ENCODE assay signal across 8 cellular contexts in the genomic region with DNA sequence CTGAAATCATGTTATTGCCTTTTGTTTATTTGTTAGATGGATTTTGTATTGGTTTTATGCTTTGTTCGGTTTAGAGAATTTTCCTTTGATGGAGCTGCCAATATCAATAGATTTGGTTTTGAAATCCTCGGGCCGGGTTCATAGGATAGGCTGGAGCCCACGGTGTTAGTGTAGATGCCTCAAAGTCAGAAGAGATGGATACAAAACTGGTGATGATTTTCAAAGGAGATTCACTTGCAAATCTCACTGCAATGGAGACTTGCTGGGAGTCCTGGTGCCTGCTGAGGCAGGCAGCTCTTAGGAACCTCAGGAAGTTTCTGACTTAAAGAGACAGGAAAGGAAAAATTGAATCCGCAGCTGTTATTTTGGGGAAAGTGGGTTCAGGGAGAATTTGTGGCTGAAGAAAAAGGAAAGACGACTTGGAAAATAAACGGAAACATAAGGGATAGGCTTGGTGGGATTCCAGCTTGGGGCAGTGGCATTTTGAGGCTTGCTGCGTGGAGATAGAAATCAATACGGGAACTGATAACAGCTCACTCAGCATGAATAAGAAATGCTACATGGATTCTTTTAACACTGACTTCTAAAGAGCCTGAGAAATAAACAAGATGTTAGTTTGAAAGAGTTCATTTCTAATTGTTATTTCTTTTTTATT.
DNase-seq lines count a peak whose midpoint lies in the region; ATAC-seq, FAIRE-seq and TF ChIP-seq lines count a peak whose summit lies in the region.

No MANE protein-coding gene starts in this region.

- H3K18ac ChIP-seq in IMR-90 (ENCODE audit: low read depth, low read length) = no peak overlapping the region

- no peak; a peak in 1 of 6 replicates for ATAC-seq in A549
- no peak for ATAC-seq in IMR-90 (ENCODE audit: low read depth)
- ATAC-seq in GM21576 (IDR thresholded peaks at IDR 0.05; ENCODE audit: unreplicated experiment) = no peak

- no peak overlapping the region for H2BK20ac ChIP-seq in IMR-90 (ENCODE audit: low read depth, low read length)

- H3K9ac ChIP-seq in IMR-90 (ENCODE audit: low read depth, low read length) = no peak overlapping the region
- peak overlapping the region; percentile 20 for H3K9ac ChIP-seq in muscle layer of colon (ENCODE audit: low read length)

- H2AK9ac ChIP-seq in IMR-90 (replicated peaks; ENCODE audit: low read depth, low read length, poor library complexity) = no peak overlapping the region

- H3K4me3 ChIP-seq in A549 = peak overlapping the region; percentile 50; the same call in 2 of the 3 replicates
- no peak overlapping the region for H3K4me3 ChIP-seq in IMR-90 (ENCODE audit: insufficient read depth, low read depth, low read length)
- H3K4me3 ChIP-seq in dorsolateral prefrontal cortex = peak overlapping the region; percentile 53 to 92 (median 75)
- H3K4me3 ChIP-seq in muscle layer of colon (ENCODE audit: low read depth in 1 of 2, low read length in 2 of 2) = peak overlapping the region; percentile 81 to 90

- H3K4me2 ChIP-seq in A549 (peak overlapping the region; percentile 97), IMR-90 (ENCODE audit: low read depth, low read length) (peak overlapping the region; percentile 87)

- TF ChIP-seq EP300 in A549 (IDR thresholded peaks at IDR 0.05) = no peak

- CTCF ChIA-PET in A549 (lab: Yijun Ruan, JAX) = no interaction called here
- CTCF ChIA-PET in IMR-90 (lab: Yijun Ruan, JAX) = no interaction called here

- in situ Hi-C loops in IMR-90 (cut with MboI; ENCODE audit: low sequenced_read_pairs) = no loop called here

- H3K9me3 ChIP-seq in A549 (no peaks in the 10 kb centered on the region), IMR-90 (ENCODE audit: control insufficient read depth, insufficient read depth, low read length) (no peaks in the 10 kb centered on the region), muscle layer of colon (ENCODE audit: low read length) (no peaks in the 10 kb centered on the region)

- H4K5ac ChIP-seq in IMR-90 (ENCODE audit: low read depth, low read length) = no peak overlapping the region

- WGBS in A549 (ENCODE audit: missing lambda C conversion rate) = 59% methylated on average over 9 of the region's 9 CpGs
- WGBS in IMR-90 (ENCODE audit: extremely low coverage in 2 of 2, insufficient read length in 1 of 2), 2 experiments = 3% methylated on average over 4 of the region's 9 CpGs; no CpG with 5 or more reads in 1 of the 2 experiments

- FAIRE-seq in A549 (lab: Jason Lieb, UNC) (no peak), RCC 7860 (lab: Jason Lieb, UNC) (no peak)

- no peak overlapping the region for H2BK5ac ChIP-seq in IMR-90 (ENCODE audit: low read depth, low read length, poor library complexity, severe bottlenecking)

- H4K20me1 ChIP-seq in IMR-90 (ENCODE audit: insufficient read depth, low read length) = no peaks in the 10 kb centered on the region

- POLR2A ChIA-PET in A549 (lab: Yijun Ruan, JAX) (no interaction called here), IMR-90 (lab: Charles Lee; ENCODE audit: unreplicated experiment) (no interaction called here)

- H3K4me1 ChIP-seq in A549 = no peaks in the 10 kb centered on the region
- no peaks in the 10 kb centered on the region for H3K4me1 ChIP-seq in IMR-90 (ENCODE audit: control insufficient read depth, insufficient read depth, low read length)
- H3K4me1 ChIP-seq in muscle layer of colon (ENCODE audit: insufficient read depth, low read length) = peaks cover 8% of the 10 kb centered on the region

- BruUV-seq in IMR-90 (replicated peaks; lab: Mats Ljungman, UMichigan) = no TSS peak

- H3K27ac ChIP-seq in A549 (no peak overlapping the region), IMR-90 (ENCODE audit: insufficient read depth, low read length) (no peak overlapping the region), dorsolateral prefrontal cortex (peak overlapping the region in 57 of 59 donors; percentile 20 to 96 (median 87)), muscle layer of colon (ENCODE audit: low read depth, low read length) (peak overlapping the region; percentile 85)

- no peak overlapping the region for H2AFZ ChIP-seq in IMR-90 (replicated peaks; ENCODE audit: low read length, poor library complexity)

- no peak overlapping the region for H3K14ac ChIP-seq in IMR-90 (replicated peaks; ENCODE audit: low read depth, low read length)

- H3K4ac ChIP-seq in IMR-90 (ENCODE audit: low read depth, low read length) = no peak overlapping the region

- H3K36me3 ChIP-seq in IMR-90 (ENCODE audit: control insufficient read depth, insufficient read depth, low read length) (no peaks in the 10 kb centered on the region), muscle layer of colon (ENCODE audit: insufficient read depth, low read length) (no peaks in the 10 kb centered on the region)

- H4K91ac ChIP-seq in IMR-90 (ENCODE audit: insufficient read depth, low read depth, low read length) = no peak overlapping the region

- H2AK5ac ChIP-seq in IMR-90 (ENCODE audit: low read depth, low read length) = no peak overlapping the region

- TF ChIP-seq RAD21 in A549 (conservative IDR thresholded peaks at IDR 0.05 in 1 of 2, IDR thresholded peaks at IDR 0.05 in 1 of 2) = no peak
- TF ChIP-seq RAD21 in IMR-90 (IDR thresholded peaks at IDR 0.05; ENCODE audit: low read length) = no peak

- H3K27me3 ChIP-seq in IMR-90 (ENCODE audit: control insufficient read depth, insufficient read depth, low read length) (peaks cover 3% of the 10 kb centered on the region; the same call in 1 of the 2 replicates), dorsolateral prefrontal cortex (no peaks in the 10 kb centered on the region), muscle layer of colon (ENCODE audit: control insufficient read depth in 1 of 2, insufficient read depth in 2 of 2, low read length in 2 of 2) (no peaks in the 10 kb centered on the region)

- H4K8ac ChIP-seq in IMR-90 (ENCODE audit: low read depth in 2 of 2, low read length in 2 of 2) = no peak overlapping the region

- TF ChIP-seq CTCF in A549 (IDR thresholded peaks at IDR 0.05) (no peak), IMR-90 (conservative IDR thresholded peaks at IDR 0.05; ENCODE audit: low read depth, low read length) (no peak), dorsolateral prefrontal cortex (IDR thresholded peaks at IDR 0.05 in 54 of 56, conservative IDR thresholded peaks at IDR 0.05 in 2 of 56; ENCODE audit: low read depth in 1 of 56, partially characterized antibody in 56 of 56) (no peak)

- H3K23ac ChIP-seq in IMR-90 (ENCODE audit: low read depth, low read length) = no peak overlapping the region

- H3K9me1 ChIP-seq in IMR-90 (ENCODE audit: insufficient read depth, low read length) = no peaks in the 10 kb centered on the region

- intact Hi-C loops in IMR-90 (cut with micrococcal nuclease) (no loop called here), dorsolateral prefrontal cortex (cut with DNase I) (loop anchor here (5.0 to 10.0 kb wide), 3 partner anchors 117 to 374 kb away; no protein-coding TSS in a partner anchor)

- H2BK120ac ChIP-seq in IMR-90 (ENCODE audit: low read depth, low read length) = no peak overlapping the region

- H3K56ac ChIP-seq in IMR-90 (ENCODE audit: extremely low read depth, insufficient read depth, low read length) = no peak overlapping the region

- no peaks in the 10 kb centered on the region for H3K79me1 ChIP-seq in IMR-90 (ENCODE audit: low read depth in 1 of 2, low read length in 2 of 2)

- TF ChIP-seq POLR2A in A549 (IDR thresholded peaks at IDR 0.05; ENCODE audit: low read length) (no peak), IMR-90 (IDR thresholded peaks at IDR 0.05; ENCODE audit: low read depth, low read length) (no peak)

- dilution Hi-C loops in IMR-90 (cut with HindIII; ENCODE audit: low sequenced_read_pairs, unreplicated experiment) = no loop called here

- DNase-seq in A549 (ENCODE audit: low read depth in 1 of 2, low spot score in 1 of 2) (no peak), IMR-90 (no peak), dorsolateral prefrontal cortex (no peak), RCC 7860 (ENCODE audit: low spot score) (no peak), NCI-H1930 (lab: John Stamatoyannopoulos, UW) (no peak), H4 (ENCODE audit: low spot score) (no peak)

- H2BK15ac ChIP-seq in IMR-90 (ENCODE audit: low read depth, low read length) = no peak overlapping the region

TF ChIP-seq in A549, 52 proteins besides CTCF, POLR2A, EP300 and RAD21:
- no peak for TF ChIP-seq NFE2L2 (conservative IDR thresholded peaks at IDR 0.05; ENCODE audit: low read length)
- TF ChIP-seq CEBPB (IDR thresholded peaks at IDR 0.05) = no peak
- peak; percentile 63; the same call in 1 of the 2 replicates for TF ChIP-seq RNF2 (IDR thresholded peaks at IDR 0.05; ENCODE audit: borderline replicate concordance, low read depth)
- TF ChIP-seq POLR2AphosphoS2 (conservative IDR thresholded peaks at IDR 0.05; ENCODE audit: low read length) = no peak
- no peak for TF ChIP-seq EHF (CRISPR knock-in tag; IDR thresholded peaks at IDR 0.05)
- TF ChIP-seq JUN (IDR thresholded peaks at IDR 0.05) = no peak

TF ChIP-seq in IMR-90, 13 proteins besides CTCF, POLR2A, EP300 and RAD21:
- TF ChIP-seq BHLHE40 (IDR thresholded peaks at IDR 0.05; ENCODE audit: low read depth, low read length) = no peak

Comparison
In these comparisons a context has a peak if more than half of its experiments do, and no peak if none do; other contexts are left out.
1. H3K27ac ChIP-seq: peak in dorsolateral prefrontal cortex (57 of 59) and muscle layer of colon (single experiment); none in A549 (0 of 2) and IMR-90 (single experiment).